8 cellular contexts compared by ENCODE assay signal in the genomic region with DNA sequence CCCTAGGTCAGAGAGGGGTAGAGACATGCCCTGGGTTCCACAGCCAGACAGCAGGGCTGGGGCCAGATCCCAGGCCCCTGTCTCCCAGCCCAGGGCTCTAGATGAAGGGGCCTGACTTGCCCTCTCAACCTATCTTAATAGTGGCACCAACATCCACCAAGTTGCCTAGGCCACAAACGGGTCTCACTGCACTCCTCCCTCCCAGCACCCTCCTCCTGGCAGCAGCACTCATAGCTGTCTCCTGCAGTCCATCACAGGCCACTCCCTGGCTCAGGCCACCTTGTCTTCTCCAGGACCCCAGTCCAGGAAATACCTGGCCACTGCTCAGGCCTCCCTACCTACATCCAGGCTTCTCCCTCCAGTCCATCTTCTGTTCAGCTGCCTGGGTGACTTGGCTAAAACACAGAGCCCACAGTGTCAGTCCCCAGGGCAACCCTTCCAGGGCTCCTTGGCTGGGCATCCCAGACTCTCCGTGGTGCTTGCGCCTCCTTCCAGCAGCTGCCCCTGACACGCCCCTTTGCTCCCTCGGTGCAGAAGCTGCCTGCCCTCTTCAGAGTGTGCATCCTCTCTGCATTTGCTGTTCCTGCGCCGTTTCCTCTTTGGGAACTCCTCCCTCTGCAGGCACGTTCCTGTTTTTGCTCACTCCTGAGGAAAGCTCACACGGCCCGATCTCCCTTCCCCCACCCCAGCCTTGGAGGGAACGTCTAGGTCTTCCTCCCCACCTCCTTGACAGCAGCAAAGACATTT. TPM values are rescaled to one million over a fixed set of nuclear protein-coding genes. Genes with fewer than 3 reads are reported as not detected.
DNase-seq lines count a peak whose midpoint lies in the region; ATAC-seq, FAIRE-seq and TF ChIP-seq lines count a peak whose summit lies in the region.

No MANE protein-coding gene starts in this region.

- DNase-seq in GM12891 (ENCODE audit: insufficient read length, low spot score), result no peak
- DNase-seq in prostate gland (ENCODE audit: low spot score), result peak; percentile 15
- DNase-seq in HuH-7 (ENCODE audit: low spot score), result no peak
- DNase-seq in Calu3, result no peak

- H3K4me3 Mint-ChIP-seq in T-helper 1 cell treated with Interleukin-12 subunit alpha and Interleukin-12 subunit beta and Interleukin-4 antibody, amounts not matched to agents 30 μg/mL and 1 μg/mL, for 36 hours, result peak overlapping the region; percentile 1
- no peak overlapping the region for H3K4me3 Mint-ChIP-seq in Calu3 (ENCODE audit: low read depth, unreplicated experiment)

- H3K27me3 ChIP-seq in gastroesophageal sphincter, result no peaks in the 10 kb centered on the region
- no peaks in the 10 kb centered on the region for H3K27me3 ChIP-seq in prostate gland (replicated peaks; ENCODE audit: insufficient read depth)

- H3K4me1 ChIP-seq in gastroesophageal sphincter (peaks cover 0 to 24% (median 5%) of the 10 kb centered on the region in 3 donors), prostate gland (replicated peaks) (no peaks in the 10 kb centered on the region)

- H3K27ac ChIP-seq in gastroesophageal sphincter (peak overlapping the region; percentile 10 to 81 (median 68)), prostate gland (peak overlapping the region; percentile 30 to 53)

- peaks cover 42% of the 10 kb centered on the region for H3K4me1 Mint-ChIP-seq in T-helper 1 cell treated with Interleukin-12 subunit alpha and Interleukin-12 subunit beta and Interleukin-4 antibody, amounts not matched to agents 30 μg/mL and 1 μg/mL, for 36 hours (ENCODE audit: low read depth)
- no peaks in the 10 kb centered on the region for H3K4me1 Mint-ChIP-seq in Calu3 (ENCODE audit: low read depth, unreplicated experiment)

- peak overlapping the region; percentile 53 for H3K27ac Mint-ChIP-seq in T-helper 1 cell treated with Interleukin-12 subunit alpha and Interleukin-12 subunit beta and Interleukin-4 antibody, amounts not matched to agents 30 μg/mL and 1 μg/mL, for 36 hours
- H3K27ac Mint-ChIP-seq in Calu3 (ENCODE audit: unreplicated experiment), result no peak overlapping the region

- H3K36me3 Mint-ChIP-seq in T-helper 1 cell treated with Interleukin-12 subunit alpha and Interleukin-12 subunit beta and Interleukin-4 antibody, amounts not matched to agents 30 μg/mL and 1 μg/mL, for 36 hours (ENCODE audit: low read depth), result peaks cover 9% of the 10 kb centered on the region
- no peaks in the 10 kb centered on the region for H3K36me3 Mint-ChIP-seq in Calu3 (ENCODE audit: insufficient read depth, unreplicated experiment)

- 0 to 11% methylated on average over 2 to 3 of the region's 11 CpGs for WGBS in gastroesophageal sphincter (ENCODE audit: low coverage in 1 of 2), 2 donors
- WGBS in prostate gland, result 13% methylated on average over 11 of the region's 11 CpGs

- peaks cover 12% of the 10 kb centered on the region for H3K9me3 Mint-ChIP-seq in T-helper 1 cell treated with Interleukin-12 subunit alpha and Interleukin-12 subunit beta and Interleukin-4 antibody, amounts not matched to agents 30 μg/mL and 1 μg/mL, for 36 hours
- no peaks in the 10 kb centered on the region for H3K9me3 Mint-ChIP-seq in Calu3 (ENCODE audit: low read depth, unreplicated experiment)

- TF ChIP-seq CTCF in gastroesophageal sphincter (IDR thresholded peaks at IDR 0.05), result peak in 1 of 4 experiments; percentile 26
- TF ChIP-seq CTCF in prostate gland (IDR thresholded peaks at IDR 0.05), result peak in 1 of 4 experiments; percentile 14
- TF ChIP-seq CTCF in Calu3 (IDR thresholded peaks at IDR 0.05; ENCODE audit: unreplicated experiment), result no peak

- CTCF ChIA-PET in Calu3 (lab: Charles Lee), result no interaction called here

- ATAC-seq in gastroesophageal sphincter, result peak; percentile 77
- ATAC-seq in HG02970 (IDR thresholded peaks at IDR 0.05; ENCODE audit: low FRiP score, unreplicated experiment), result no peak
- no peak for ATAC-seq in HG03520 (IDR thresholded peaks at IDR 0.05; ENCODE audit: unreplicated experiment)

- no TSS peak for BruUV-seq in Calu3 (replicated peaks; lab: Mats Ljungman, UMichigan)

- no peak for TF ChIP-seq POLR2A in GM12891 (IDR thresholded peaks at IDR 0.05; ENCODE audit: low read depth, low read length)
- TF ChIP-seq POLR2A in gastroesophageal sphincter (IDR thresholded peaks at IDR 0.05), result no peak
- TF ChIP-seq POLR2A in prostate gland (IDR thresholded peaks at IDR 0.05), result no peak

- no peaks in the 10 kb centered on the region for H3K36me3 ChIP-seq in gastroesophageal sphincter
- no peaks in the 10 kb centered on the region for H3K36me3 ChIP-seq in prostate gland

- intact Hi-C loops in prostate gland (cut with DNase I), result no loop called here
- intact Hi-C loops in Calu3 (cut with micrococcal nuclease; ENCODE audit: unreplicated experiment), result no loop called here

- H3K4me3 ChIP-seq in gastroesophageal sphincter, result no peak overlapping the region
- H3K4me3 ChIP-seq in prostate gland, result no peak overlapping the region

- H3K27me3 Mint-ChIP-seq in T-helper 1 cell treated with Interleukin-12 subunit alpha and Interleukin-12 subunit beta and Interleukin-4 antibody, amounts not matched to agents 30 μg/mL and 1 μg/mL, for 36 hours (ENCODE audit: low read depth), result peaks cover 9% of the 10 kb centered on the region
- H3K27me3 Mint-ChIP-seq in Calu3 (ENCODE audit: unreplicated experiment), result peaks cover 37% of the 10 kb centered on the region

- peak; percentile 5 for FAIRE-seq in GM12891 (lab: Jason Lieb, UNC)

- H3K9me3 ChIP-seq in gastroesophageal sphincter, result peaks cover 0 to 14% (median 0%) of the 10 kb centered on the region in 3 donors
- no peaks in the 10 kb centered on the region for H3K9me3 ChIP-seq in prostate gland

- TF ChIP-seq EP300 in gastroesophageal sphincter (IDR thresholded peaks at IDR 0.05), result no peak

TF ChIP-seq in GM12891, 5 proteins besides CTCF, POLR2A, EP300 and RAD21:
- TF ChIP-seq POLR2AphosphoS5 (IDR thresholded peaks at IDR 0.05; ENCODE audit: low read depth, low read length) (no peak), SPI1 (IDR thresholded peaks at IDR 0.05; ENCODE audit: low read depth, low read length) (no peak), TAF1 (IDR thresholded peaks at IDR 0.05; ENCODE audit: low read depth, low read length) (no peak), PAX5 (IDR thresholded peaks at IDR 0.05; ENCODE audit: insufficient read depth, low read length, severe bottlenecking) (no peak), POU2F2 (IDR thresholded peaks at IDR 0.05; ENCODE audit: low read depth, low read length) (no peak)
TF ChIP-seq in GM12891: peak in this region for 0.

RNA-seq across cellular contexts. Expression of a gene that starts 40.5 kb away (rescaled TPM):
- 2.0 TPM for polyA plus RNA-seq in GM12891 (2012; ENCODE audit: low read depth, missing spikeins)
- 10 to 100 TPM; 22.7 to 37.6 (median 31.1) TPM for total RNA-seq in gastroesophageal sphincter
- total RNA-seq in prostate gland, result 10 to 100 TPM; 16.2 to 37.3 TPM
- 0.17 TPM in 1 of 2 replicates, not detected in the other for total RNA-seq in Calu3 (2022)

Comparison
In these comparisons a context has a peak if more than half of its experiments do, and no peak if none do; other contexts are left out.
1. RNA of a gene that starts 40.5 kb away (total RNA-seq): 16.2 to 37.3 TPM in prostate gland and 22.7 to 37.6 TPM in gastroesophageal sphincter; 0.17 TPM in Calu3; every median in the first group is over 10 times any median in the second.